8 cellular contexts compared by ENCODE assay signal in the genomic region with DNA sequence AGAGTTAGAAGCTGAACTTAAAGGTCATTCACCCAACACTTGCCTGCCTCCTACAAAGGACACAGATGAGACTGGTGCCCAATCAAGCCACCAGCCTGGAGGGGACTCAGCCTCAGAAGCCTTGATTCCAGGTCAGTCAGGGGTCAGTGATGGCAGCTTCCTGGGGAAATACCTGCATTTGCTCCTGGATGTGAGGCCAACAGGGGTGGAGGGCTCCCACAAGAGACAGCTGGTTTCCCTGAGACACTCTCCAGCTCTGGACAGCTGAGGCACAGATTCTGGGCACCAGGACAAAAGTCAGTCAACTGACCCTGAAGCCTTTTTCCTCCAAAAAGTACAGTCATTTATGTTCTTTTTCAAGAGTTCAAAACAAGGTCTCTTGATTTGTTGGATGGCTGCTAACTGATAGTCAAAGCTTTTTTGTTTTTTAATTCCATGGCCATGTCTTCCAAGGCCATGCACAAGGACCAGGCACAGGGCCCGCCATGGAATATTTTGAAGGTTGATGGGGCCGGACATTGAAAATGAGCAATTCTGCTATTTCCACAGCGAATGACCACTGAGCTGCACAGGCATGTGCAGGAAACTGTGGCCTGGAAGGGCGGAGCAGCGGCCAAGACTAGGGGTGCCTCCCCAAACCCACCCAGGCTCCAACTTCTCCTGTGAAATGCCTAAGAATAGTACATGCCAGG. TPM values are rescaled to one million over a fixed set of nuclear protein-coding genes. Genes with fewer than 3 reads are reported as not detected.
DNase-seq lines count a peak whose midpoint lies in the region; ATAC-seq lines count a peak whose summit lies in the region.

No MANE protein-coding gene starts in this region.

- no CpG with 5 or more reads among the region's 5 CpGs for WGBS in neuronal stem cell (ENCODE audit: extremely low coverage in 2 of 2, insufficient read length in 2 of 2, insufficient replicate concordance in 1 of 2), 2 donors

- no peak overlapping the region for H3K23ac ChIP-seq in neuronal stem cell (ENCODE audit: low read depth, low read length, poor library complexity)

- H3K9me3 Mint-ChIP-seq in IgD-negative memory B cell: peaks cover 0 to 5% (median 0%) of the 10 kb centered on the region in 3 donors
- no peaks in the 10 kb centered on the region for H3K9me3 Mint-ChIP-seq in dendritic cell treated with granulocyte-macrophage colony-stimulating factor and Interleukin-4, amounts not matched to agents 40 ng/mL and 50 ng/mL, for 4 days

- peaks cover 20% of the 10 kb centered on the region for H3K36me3 ChIP-seq in BLaER1
- H3K36me3 ChIP-seq in neuronal stem cell (replicated peaks in 1 of 2; ENCODE audit: control insufficient read depth in 2 of 2, insufficient read depth in 2 of 2, low read length in 2 of 2): no peaks in the 10 kb centered on the region

- H3K4me3 ChIP-seq in BLaER1 (peak overlapping the region; percentile 74; the same call in 1 of the 2 replicates), neuronal stem cell (ENCODE audit: low read length in 2 of 2) (peak overlapping the region in 1 of 2 donors; percentile 60)

- H3K79me1 ChIP-seq in neuronal stem cell (ENCODE audit: low read depth, low read length): peaks cover 12% of the 10 kb centered on the region

- H3K14ac ChIP-seq in neuronal stem cell (ENCODE audit: low read length): no peak overlapping the region

- H2BK15ac ChIP-seq in neuronal stem cell (ENCODE audit: low read length): no peak overlapping the region

- no peak for DNase-seq in neuronal stem cell (ENCODE audit: low spot score)
- no peak for DNase-seq in stimulated activated CD4-positive, alpha-beta T cell treated with anti-CD3 and anti-CD28 coated beads, Interleukin-1b, Interleukin-23, amount 100 ng/mL, for 48 hours
- DNase-seq in dedifferentiated amniotic fluid mesenchymal stem cell (ENCODE audit: extremely low spot score): no peak
- no peak for DNase-seq in SK-N-DZ (ENCODE audit: low spot score)

- H3K9ac ChIP-seq in BLaER1 (no peak overlapping the region), neuronal stem cell (ENCODE audit: low read depth, low read length, poor library complexity) (no peak overlapping the region)

- H2BK5ac ChIP-seq in neuronal stem cell (ENCODE audit: low read length): no peak overlapping the region

- H4K8ac ChIP-seq in neuronal stem cell (ENCODE audit: low read depth, low read length): no peak overlapping the region

- peaks cover 48% of the 10 kb centered on the region for H4K20me1 ChIP-seq in BLaER1

- H3K4me1 ChIP-seq in BLaER1: peaks cover 50% of the 10 kb centered on the region
- peaks cover 9 to 25% of the 10 kb centered on the region in 2 donors for H3K4me1 ChIP-seq in neuronal stem cell (ENCODE audit: control insufficient read depth in 2 of 2, insufficient read depth in 1 of 2, low read depth in 1 of 2, low read length in 2 of 2)

- H3K27me3 ChIP-seq in BLaER1: no peaks in the 10 kb centered on the region
- peaks cover 0 to 21% (median 2%) of the 10 kb centered on the region in 3 experiments for H3K27me3 ChIP-seq in neuronal stem cell (ENCODE audit: control insufficient read depth in 3 of 3, insufficient read depth in 3 of 3, low read depth in 1 of 3, low read length in 3 of 3)

- peaks cover 0 to 17% (median 14%) of the 10 kb centered on the region in 3 donors for H3K4me1 Mint-ChIP-seq in IgD-negative memory B cell
- H3K4me1 Mint-ChIP-seq in dendritic cell treated with granulocyte-macrophage colony-stimulating factor and Interleukin-4, amounts not matched to agents 40 ng/mL and 50 ng/mL, for 4 days (ENCODE audit: low read depth): peaks cover 71% of the 10 kb centered on the region

- H3K27me3 Mint-ChIP-seq in IgD-negative memory B cell: peaks cover 37% of the 10 kb centered on the region
- H3K27me3 Mint-ChIP-seq in dendritic cell treated with granulocyte-macrophage colony-stimulating factor and Interleukin-4, amounts not matched to agents 40 ng/mL and 50 ng/mL, for 4 days: peaks cover 3% of the 10 kb centered on the region

- H3K36me3 Mint-ChIP-seq in IgD-negative memory B cell: no peaks in the 10 kb centered on the region
- peaks cover 38% of the 10 kb centered on the region for H3K36me3 Mint-ChIP-seq in dendritic cell treated with granulocyte-macrophage colony-stimulating factor and Interleukin-4, amounts not matched to agents 40 ng/mL and 50 ng/mL, for 4 days (ENCODE audit: low read depth)

- H3K27ac Mint-ChIP-seq in IgD-negative memory B cell: peak overlapping the region in 1 of 3 donors; percentile 13
- peak overlapping the region; percentile 73 for H3K27ac Mint-ChIP-seq in dendritic cell treated with granulocyte-macrophage colony-stimulating factor and Interleukin-4, amounts not matched to agents 40 ng/mL and 50 ng/mL, for 4 days

- H3K27ac ChIP-seq in BLaER1: no peak overlapping the region
- H3K27ac ChIP-seq in neuronal stem cell (replicated peaks; ENCODE audit: low read length): no peak overlapping the region

- H3K4me2 ChIP-seq in BLaER1 (peak overlapping the region; percentile 99), neuronal stem cell (ENCODE audit: insufficient read depth, low read length, poor library complexity, severe bottlenecking) (peak overlapping the region; percentile 91)

- H3K4ac ChIP-seq in neuronal stem cell (ENCODE audit: low read length): no peak overlapping the region

- H2AFZ ChIP-seq in neuronal stem cell (ENCODE audit: low read length): no peak overlapping the region

- ATAC-seq in HG03196 (IDR thresholded peaks at IDR 0.05; ENCODE audit: unreplicated experiment): no peak

- H2AK5ac ChIP-seq in neuronal stem cell (ENCODE audit: low read depth, low read length): no peak overlapping the region

- H2BK12ac ChIP-seq in neuronal stem cell (ENCODE audit: low read length): no peak overlapping the region

- H3K9me3 ChIP-seq in BLaER1: no peaks in the 10 kb centered on the region
- H3K9me3 ChIP-seq in neuronal stem cell (replicated peaks in 1 of 2; ENCODE audit: control insufficient read depth in 2 of 2, insufficient read depth in 1 of 2, low read depth in 1 of 2, low read length in 2 of 2): peaks cover 0 to 8% of the 10 kb centered on the region in 2 donors

- H2BK120ac ChIP-seq in neuronal stem cell (ENCODE audit: low read depth, low read length): no peak overlapping the region

- no peak overlapping the region for H3K18ac ChIP-seq in neuronal stem cell (ENCODE audit: low read length)

- peak overlapping the region; percentile 19 to 79 (median 66) for H3K4me3 Mint-ChIP-seq in IgD-negative memory B cell
- peak overlapping the region; percentile 79 for H3K4me3 Mint-ChIP-seq in dendritic cell treated with granulocyte-macrophage colony-stimulating factor and Interleukin-4, amounts not matched to agents 40 ng/mL and 50 ng/mL, for 4 days

- intact Hi-C loops in dendritic cell treated with granulocyte-macrophage colony-stimulating factor and Interleukin-4, amounts not matched to agents 40 ng/mL and 50 ng/mL, for 4 days (cut with micrococcal nuclease): loop anchor here (2.0 to 10.0 kb wide), 3 partner anchors 25 to 163 kb away; partner anchors contain the start of gene ZBTB21

- no peak overlapping the region for H4K91ac ChIP-seq in neuronal stem cell (ENCODE audit: low read depth, low read length, poor library complexity)

RNA-seq across cellular contexts. Expression of gene C2CD2, which starts 1.8 kb away (rescaled TPM):
- 3.5 TPM for polyA plus RNA-seq in IgD-negative memory B cell
- 9.9 TPM for polyA plus RNA-seq in neuronal stem cell (2013, experiment 1 of 2)
- polyA plus RNA-seq in neuronal stem cell (2013, experiment 2 of 2): 10.7 TPM
- 4.1 and 4.3 TPM in 2 replicates for polyA plus RNA-seq in SK-N-DZ (2014; cell fraction: cytosol; rRNA removed)
- 5.5 and 5.8 TPM in 2 replicates for polyA plus RNA-seq in SK-N-DZ (2014; cell fraction: nucleus; rRNA removed)

RNA-seq across cellular contexts. Expression of gene ZBTB21, which starts 58.1 kb away (rescaled TPM):
- polyA plus RNA-seq in IgD-negative memory B cell: 8.0 TPM
- 11.2 TPM for polyA plus RNA-seq in neuronal stem cell (2013, experiment 1 of 2)
- polyA plus RNA-seq in neuronal stem cell (2013, experiment 2 of 2): 11.2 TPM
- 4.3 and 6.2 TPM in 2 replicates for polyA plus RNA-seq in SK-N-DZ (2014; cell fraction: cytosol; rRNA removed)
- polyA plus RNA-seq in SK-N-DZ (2014; cell fraction: nucleus; rRNA removed): 3.1 and 3.9 TPM in 2 replicates
